Comparison of ENCODE assay signal across 8 cellular contexts in the genomic region with DNA sequence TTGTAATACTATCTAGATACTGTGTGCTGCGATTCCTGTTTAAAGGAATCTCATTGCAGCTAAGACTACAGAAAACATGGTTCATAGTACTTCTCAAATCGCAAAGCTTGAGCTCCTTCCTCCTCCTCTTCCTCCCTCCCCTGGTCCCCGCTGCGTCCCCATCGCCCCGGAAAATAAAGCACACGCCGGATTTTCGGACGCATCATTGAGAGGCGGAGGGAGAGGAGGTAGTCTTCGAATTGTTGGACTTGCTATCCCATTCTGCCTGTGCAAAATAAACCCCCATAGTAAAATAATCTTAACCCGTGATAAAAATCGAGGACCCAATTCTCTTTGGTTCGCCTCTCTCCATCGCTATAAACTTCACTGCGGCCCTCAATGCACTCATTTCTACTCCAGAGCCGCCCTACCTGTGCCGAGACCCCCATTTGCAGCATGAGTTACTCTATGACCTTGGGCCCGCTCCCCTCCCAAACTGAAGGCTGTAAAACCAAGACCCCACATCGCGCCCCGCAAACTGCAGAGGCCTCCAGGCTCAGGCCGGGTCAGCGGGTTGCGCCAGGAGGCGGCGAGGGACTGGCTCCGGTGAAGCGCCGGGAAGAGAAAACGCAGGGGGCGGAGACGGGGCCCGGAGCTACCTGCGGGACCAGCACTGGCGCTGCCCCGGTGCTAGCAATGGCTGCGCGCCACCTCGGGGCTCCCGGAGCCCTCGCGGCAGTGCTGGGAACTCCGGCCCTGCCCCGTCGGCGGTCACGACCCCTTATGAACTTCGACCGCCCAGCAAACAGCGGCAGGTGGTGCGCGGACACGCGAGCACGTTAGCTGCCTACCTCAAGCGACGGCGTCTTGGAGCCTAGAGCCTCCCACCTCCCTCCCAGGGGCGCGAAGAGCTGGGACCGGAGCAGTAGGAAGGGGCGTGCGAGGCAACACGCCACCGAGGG. TPM values are rescaled to one million over a fixed set of nuclear protein-coding genes. Genes with fewer than 3 reads are reported as not detected.
DNase-seq lines count a peak whose midpoint lies in the region; ATAC-seq and TF ChIP-seq lines count a peak whose summit lies in the region.

No MANE protein-coding gene starts in this region.

- H3K4me1 ChIP-seq in SJCRH30 (no peaks in the 10 kb centered on the region), colonic mucosa (no peaks in the 10 kb centered on the region)

- peak overlapping the region; percentile 93 to 95 for H3K9ac ChIP-seq in colonic mucosa (ENCODE audit: low read depth in 2 of 2, low read length in 2 of 2)

- H3K27ac ChIP-seq in SJCRH30 (peak overlapping the region; percentile 75), colonic mucosa (peak overlapping the region; percentile 99)

- intact Hi-C loops in colonic mucosa (cut with DNase I), result no loop called here

- H3K4me1 Mint-ChIP-seq in stimulated activated effector memory CD8-positive, alpha-beta T cell treated with anti-CD3 and anti-CD28 coated beads, Interleukin-12 subunit alpha, Interleukin-12 subunit beta, amount 100 ng/mL, for 72 hours, result peaks cover 11% of the 10 kb centered on the region

- no peaks in the 10 kb centered on the region for H3K36me3 ChIP-seq in SJCRH30
- no peaks in the 10 kb centered on the region for H3K36me3 ChIP-seq in colonic mucosa

- H3K27me3 ChIP-seq in SJCRH30, result no peaks in the 10 kb centered on the region
- H3K27me3 ChIP-seq in colonic mucosa, result no peaks in the 10 kb centered on the region

- no peaks in the 10 kb centered on the region for H3K9me3 ChIP-seq in SJCRH30 (replicated peaks)
- no peaks in the 10 kb centered on the region for H3K9me3 ChIP-seq in colonic mucosa

- H3K4me3 ChIP-seq in SJCRH30 (peak overlapping the region; percentile 87), colonic mucosa (peak overlapping the region; percentile 89)

- DNase-seq in NCI-H2081 (lab: John Stamatoyannopoulos, UW), result peak; percentile 48 to 63
- DNase-seq in NCI-H2081 treated with DMSO at 0.1 percent for 48 hours (lab: John Stamatoyannopoulos, UW), result no peak
- peak in 1 of 2 experiments; percentile 13 for DNase-seq in SJCRH30
- peak; percentile 62 for DNase-seq in colonic mucosa
- DNase-seq in left kidney (ENCODE audit: low read depth, low spot score), result peak; percentile 64
- DNase-seq in stimulated activated effector memory CD8-positive, alpha-beta T cell treated with anti-CD3 and anti-CD28 coated beads, Interleukin-12 subunit alpha, Interleukin-12 subunit beta, amount 100 ng/mL, for 72 hours (ENCODE audit: low spot score in 2 of 2), result no peak

- H3K36me3 Mint-ChIP-seq in stimulated activated effector memory CD8-positive, alpha-beta T cell treated with anti-CD3 and anti-CD28 coated beads, Interleukin-12 subunit alpha, Interleukin-12 subunit beta, amount 100 ng/mL, for 72 hours, result peaks cover 20% of the 10 kb centered on the region

- H3K27ac Mint-ChIP-seq in stimulated activated effector memory CD8-positive, alpha-beta T cell treated with anti-CD3 and anti-CD28 coated beads, Interleukin-12 subunit alpha, Interleukin-12 subunit beta, amount 100 ng/mL, for 72 hours, result peak overlapping the region; percentile 98

- no peak for TF ChIP-seq CTCF in colonic mucosa (IDR thresholded peaks at IDR 0.05)

- ATAC-seq in GM19467 (IDR thresholded peaks at IDR 0.05; ENCODE audit: unreplicated experiment) (peak; percentile 32), HG03521 (IDR thresholded peaks at IDR 0.05; ENCODE audit: unreplicated experiment) (peak; percentile 35)
- ATAC-seq in stimulated activated effector memory CD8-positive, alpha-beta T cell treated with anti-CD3 and anti-CD28 coated beads, Interleukin-12 subunit alpha, Interleukin-12 subunit beta, amount 100 ng/mL, for 72 hours, result peak; percentile 67

- H3K4me3 Mint-ChIP-seq in stimulated activated effector memory CD8-positive, alpha-beta T cell treated with anti-CD3 and anti-CD28 coated beads, Interleukin-12 subunit alpha, Interleukin-12 subunit beta, amount 100 ng/mL, for 72 hours, result peak overlapping the region; percentile 93

- no peaks in the 10 kb centered on the region for H3K9me3 Mint-ChIP-seq in stimulated activated effector memory CD8-positive, alpha-beta T cell treated with anti-CD3 and anti-CD28 coated beads, Interleukin-12 subunit alpha, Interleukin-12 subunit beta, amount 100 ng/mL, for 72 hours

RNA-seq across cellular contexts. Expression of a gene that starts 0.6 kb away (rescaled TPM):
- 14.5 and 16.5 TPM in 2 replicates for total RNA-seq in SJCRH30 (2014; rRNA removed; shearing (Covaris generic))
- 10 to 100 TPM; 11.7 to 17.7 TPM for total RNA-seq in colonic mucosa

RNA-seq across cellular contexts. Expression of a gene that starts 12.3 kb away (rescaled TPM):
- 102 and 110 TPM in 2 replicates for total RNA-seq in SJCRH30 (2014; rRNA removed; shearing (Covaris generic))
- 10 to 100 TPM; 34.0 to 75.7 TPM for total RNA-seq in colonic mucosa

Comparison
In these comparisons a context has a peak if more than half of its experiments do, and no peak if none do; other contexts are left out.
1. DNase-seq: peak in NCI-H2081 (2 of 2), colonic mucosa (single experiment) and left kidney (single experiment); none in NCI-H2081 treated with DMSO at 0.1 percent for 48 hours (single experiment) and stimulated activated effector memory CD8-positive, alpha-beta T cell treated with anti-CD3 and anti-CD28 coated beads, Interleukin-12 subunit alpha, Interleukin-12 subunit beta, amount 100 ng/mL, for 72 hours (0 of 2).
2. Peak in every context shown above with its lines, with median percentiles within 50 percentile points of each other: ATAC-seq.